ENCODE assay signal across 1 cellular context in the genomic region with DNA sequence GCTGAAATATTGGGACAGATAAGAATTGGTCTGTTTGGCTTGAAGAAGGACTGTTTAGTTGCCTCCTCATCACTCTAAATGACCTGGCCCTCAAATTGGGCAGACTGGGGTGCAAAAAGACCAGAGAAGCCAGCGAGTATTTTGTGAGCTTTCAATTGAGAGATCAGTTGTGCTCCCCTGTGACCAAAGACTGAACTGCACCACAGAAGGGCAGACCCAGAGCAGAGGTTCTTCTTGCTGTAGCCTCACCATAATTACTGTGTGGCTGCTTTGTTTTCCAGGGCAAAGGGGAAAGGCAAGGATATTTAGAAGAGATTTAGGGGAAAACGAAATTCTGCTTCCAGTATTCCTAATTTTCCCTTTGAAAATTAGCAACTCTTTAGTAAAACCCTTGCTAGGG.
TF ChIP-seq lines count a peak whose summit lies in the region.

No MANE protein-coding gene starts in this region.

TF ChIP-seq in H1, 55 proteins besides CTCF, POLR2A, EP300 and RAD21 (continued from another document):
- no peak for TF ChIP-seq MAX (IDR thresholded peaks at IDR 0.05)
- TF ChIP-seq ATF2 (IDR thresholded peaks at IDR 0.05; ENCODE audit: low read length), result no peak
